1 cellular context compared by ENCODE assay signal in the genomic region with DNA sequence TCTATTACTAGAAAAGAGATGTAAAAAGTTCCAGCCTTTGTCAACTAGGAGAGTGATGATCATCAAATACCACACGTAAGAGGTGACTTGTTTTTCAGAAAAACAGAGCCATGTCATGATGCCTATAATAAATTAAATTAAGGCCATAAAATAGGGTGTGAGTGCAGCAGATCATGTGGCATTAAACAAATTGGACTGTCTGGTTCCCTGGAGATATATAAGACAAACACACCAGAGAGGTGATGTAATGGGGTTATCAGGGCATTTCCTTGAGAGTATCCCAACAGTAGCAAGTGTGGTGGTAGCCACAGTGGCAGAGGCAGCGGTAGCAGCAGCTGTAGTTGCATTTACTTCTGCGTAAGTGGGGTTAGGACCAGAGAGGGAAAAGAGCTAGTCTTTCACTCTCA.
A peak's percentile ranks its signal among the peaks of the same experiment; 100 is the strongest.
TF ChIP-seq lines count a peak whose summit lies in the region.

No MANE protein-coding gene starts in this region.

TF ChIP-seq in SK-N-SH treated with all-trans-retinoic acid at 6 μM for 48 hours, 23 proteins besides CTCF, POLR2A, EP300 and RAD21 (continued from another document):
- TF ChIP-seq, protein P1, sequence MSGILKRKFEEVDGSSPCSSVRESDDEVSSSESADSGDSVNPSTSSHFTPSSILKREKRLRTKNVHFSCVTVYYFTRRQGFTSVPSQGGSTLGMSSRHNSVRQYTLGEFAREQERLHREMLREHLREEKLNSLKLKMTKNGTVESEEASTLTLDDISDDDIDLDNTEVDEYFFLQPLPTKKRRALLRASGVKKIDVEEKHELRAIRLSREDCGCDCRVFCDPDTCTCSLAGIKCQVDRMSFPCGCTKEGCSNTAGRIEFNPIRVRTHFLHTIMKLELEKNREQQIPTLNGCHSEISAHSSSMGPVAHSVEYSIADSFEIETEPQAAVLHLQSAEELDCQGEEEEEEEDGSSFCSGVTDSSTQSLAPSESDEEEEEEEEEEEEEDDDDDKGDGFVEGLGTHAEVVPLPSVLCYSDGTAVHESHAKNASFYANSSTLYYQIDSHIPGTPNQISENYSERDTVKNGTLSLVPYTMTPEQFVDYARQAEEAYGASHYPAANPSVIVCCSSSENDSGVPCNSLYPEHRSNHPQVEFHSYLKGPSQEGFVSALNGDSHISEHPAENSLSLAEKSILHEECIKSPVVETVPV (CRISPR knock-in tag; IDR thresholded peaks at IDR 0.05) = 0 out of 2 replicates have a peak, but pooled peaks have one; percentile 63
- TF ChIP-seq SNAI2 (CRISPR knock-in tag; IDR thresholded peaks at IDR 0.05) = 0 out of 2 replicates have a peak, but pooled peaks have one; percentile 48
- TF ChIP-seq ISL1 (CRISPR knock-in tag; IDR thresholded peaks at IDR 0.05) = peak; percentile 88
- TF ChIP-seq TOX (CRISPR knock-in tag; IDR thresholded peaks at IDR 0.05; ENCODE audit: borderline replicate concordance) = no peak
- TF ChIP-seq ESRRG (CRISPR knock-in tag; IDR thresholded peaks at IDR 0.05) = no peak
